ENCODE assay signal across 8 cellular contexts in the genomic region with DNA sequence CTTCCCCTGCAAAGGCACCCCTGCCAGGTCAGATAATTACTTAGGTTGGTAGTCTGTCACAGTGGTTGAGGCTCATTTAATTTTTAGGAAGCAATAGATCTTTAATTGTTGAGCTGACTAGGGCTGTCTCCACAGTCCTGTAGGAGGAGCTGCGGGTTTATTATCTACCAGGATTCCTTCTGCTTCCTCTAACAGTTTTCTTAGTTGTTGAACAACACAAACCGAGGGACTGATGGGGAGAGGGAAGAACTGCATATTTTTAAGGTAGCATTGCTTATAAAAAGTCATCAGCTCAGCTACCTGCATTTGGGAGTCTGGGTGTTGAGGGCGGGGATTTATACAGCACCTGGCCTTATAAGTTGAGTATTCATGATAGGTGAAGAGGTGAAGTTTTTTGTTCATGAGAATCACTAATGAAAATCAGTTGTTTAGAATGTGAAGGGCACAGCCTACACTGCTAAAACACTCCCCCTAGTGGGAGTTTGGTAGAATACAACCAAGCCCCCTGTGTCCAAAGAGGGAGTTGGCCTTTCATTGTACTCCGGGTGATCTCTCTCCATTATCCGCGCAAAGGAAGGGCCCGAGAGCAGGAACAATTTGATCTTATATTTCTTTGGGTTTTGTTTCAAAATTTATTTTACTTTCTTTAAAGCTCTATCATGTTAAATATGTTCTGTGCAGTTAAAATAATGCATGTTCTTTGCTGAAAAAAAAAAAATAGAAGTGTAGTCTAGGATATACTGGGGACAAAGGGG.
DNase-seq lines count a peak whose midpoint lies in the region; ATAC-seq and TF ChIP-seq lines count a peak whose summit lies in the region.

No MANE protein-coding gene starts in this region.

- in situ Hi-C loops in IMR-90 (cut with MboI; ENCODE audit: low sequenced_read_pairs): loop anchor here (10.0 kb wide), 1 partner anchor 569 kb away; no protein-coding TSS in a partner anchor

- H3K9me3 ChIP-seq in IMR-90 (ENCODE audit: control insufficient read depth, insufficient read depth, low read length): no peaks in the 10 kb centered on the region
- H3K9me3 ChIP-seq in PC-3 (ENCODE audit: low read length): no peaks in the 10 kb centered on the region
- H3K9me3 ChIP-seq in heart left ventricle: no peaks in the 10 kb centered on the region

- peaks cover 17% of the 10 kb centered on the region for H3K4me1 Mint-ChIP-seq in activated CD4-positive, alpha-beta T cell treated with anti-CD3 and anti-CD28 coated beads for 36 hours

- H3K36me3 Mint-ChIP-seq in activated CD4-positive, alpha-beta T cell treated with anti-CD3 and anti-CD28 coated beads for 36 hours (ENCODE audit: low read depth): peaks cover 8% of the 10 kb centered on the region

- no peak overlapping the region for H4K8ac ChIP-seq in IMR-90 (ENCODE audit: low read depth in 2 of 2, low read length in 2 of 2)

- H3K56ac ChIP-seq in IMR-90 (ENCODE audit: extremely low read depth, insufficient read depth, low read length): no peak overlapping the region

- no peaks in the 10 kb centered on the region for H3K9me3 Mint-ChIP-seq in activated CD4-positive, alpha-beta T cell treated with anti-CD3 and anti-CD28 coated beads for 36 hours (ENCODE audit: low read depth)

- H3K4me3 ChIP-seq in IMR-90 (ENCODE audit: insufficient read depth, low read depth, low read length) (no peak overlapping the region), PC-3 (ENCODE audit: low read length) (no peak overlapping the region), heart left ventricle (no peak overlapping the region)

- no peak overlapping the region for H3K18ac ChIP-seq in IMR-90 (ENCODE audit: low read depth, low read length)

- H2BK15ac ChIP-seq in IMR-90 (ENCODE audit: low read depth, low read length): no peak overlapping the region

- H3K23ac ChIP-seq in IMR-90 (ENCODE audit: low read depth, low read length): no peak overlapping the region

- TF ChIP-seq CTCF in IMR-90 (conservative IDR thresholded peaks at IDR 0.05; ENCODE audit: low read depth, low read length): peak; percentile 90
- TF ChIP-seq CTCF in PC-3 (conservative IDR thresholded peaks at IDR 0.05; ENCODE audit: low read depth, low read length): peak; percentile 91
- peak; percentile 86 to 96 (median 92) for TF ChIP-seq CTCF in heart left ventricle (IDR thresholded peaks at IDR 0.05)

- H2BK20ac ChIP-seq in IMR-90 (ENCODE audit: low read depth, low read length): no peak overlapping the region

- POLR2A ChIA-PET in activated CD4-positive, alpha-beta T cell treated with anti-CD3 and anti-CD28 coated beads for 36 hours (lab: Charles Lee): no interaction called here
- POLR2A ChIA-PET in IMR-90 (lab: Charles Lee; ENCODE audit: unreplicated experiment) (no interaction called here), PC-3 (lab: Charles Lee; ENCODE audit: unreplicated experiment) (no interaction called here)

- H3K4me1 ChIP-seq in IMR-90 (ENCODE audit: control insufficient read depth, insufficient read depth, low read length) (peaks cover 11% of the 10 kb centered on the region), PC-3 (ENCODE audit: insufficient read depth, low read length) (peaks cover 25% of the 10 kb centered on the region), heart left ventricle (peaks cover 0 to 40% (median 17%) of the 10 kb centered on the region in 12 donors)

- no peak overlapping the region for H3K27ac Mint-ChIP-seq in activated CD4-positive, alpha-beta T cell treated with anti-CD3 and anti-CD28 coated beads for 36 hours

- peak; percentile 50 for DNase-seq in activated CD4-positive, alpha-beta T cell treated with anti-CD3 and anti-CD28 coated beads for 36 hours
- no peak for DNase-seq in activated CD4-positive, alpha-beta T cell treated with anti-CD3 and anti-CD28 coated beads for 1 hour
- peak; percentile 64 for DNase-seq in IMR-90
- DNase-seq in PC-3: peak; percentile 82
- peak; percentile 15 for DNase-seq in activated naive CD8-positive, alpha-beta T cell treated with anti-CD3 and anti-CD28 coated beads, Interleukin-2, amount 50 U/mL, for 16 hours (ENCODE audit: low read depth, low spot score)
- DNase-seq in heart left ventricle: peak in 2 of 5 donors; percentile 14 to 52
- DNase-seq in renal cortical epithelial cell (ENCODE audit: low read depth): peak; percentile 68

- no peak overlapping the region for H4K5ac ChIP-seq in IMR-90 (ENCODE audit: low read depth, low read length)

- H3K27me3 ChIP-seq in IMR-90 (ENCODE audit: control insufficient read depth, insufficient read depth, low read length): no peaks in the 10 kb centered on the region
- H3K27me3 ChIP-seq in PC-3 (ENCODE audit: low read length): no peaks in the 10 kb centered on the region
- no peaks in the 10 kb centered on the region for H3K27me3 ChIP-seq in heart left ventricle

- H2AFZ ChIP-seq in IMR-90 (replicated peaks; ENCODE audit: low read length, poor library complexity) (no peak overlapping the region), PC-3 (ENCODE audit: low read length) (no peak overlapping the region)

- H3K9ac ChIP-seq in IMR-90 (ENCODE audit: low read depth, low read length) (peak overlapping the region; percentile 47; the same call in 1 of the 2 replicates), PC-3 (ENCODE audit: low read length) (peak overlapping the region; percentile 43)

- no peaks in the 10 kb centered on the region for H3F3A ChIP-seq in PC-3 (ENCODE audit: low read length, unreplicated experiment)

- H3K4me2 ChIP-seq in IMR-90 (ENCODE audit: low read depth, low read length): no peak overlapping the region
- H3K4me2 ChIP-seq in PC-3 (ENCODE audit: low read length): no peak overlapping the region

- intact Hi-C loops in activated CD4-positive, alpha-beta T cell treated with anti-CD3 and anti-CD28 coated beads for 36 hours (cut with DNase I, micrococcal nuclease): loop anchor here (1.0 to 10.0 kb wide), 6 partner anchors 156 to 566 kb away; no protein-coding TSS in a partner anchor
- intact Hi-C loops in IMR-90 (cut with micrococcal nuclease): loop anchor here (1.0 to 10.0 kb wide), 5 partner anchors 135 to 566 kb away; no protein-coding TSS in a partner anchor
- intact Hi-C loops in PC-3 (cut with micrococcal nuclease): loop anchor here (1.0 to 5.0 kb wide), 5 partner anchors 135 to 566 kb away; no protein-coding TSS in a partner anchor
- intact Hi-C loops in heart left ventricle (cut with DNase I): loop anchor here (2.0 to 10.0 kb wide), 15 partner anchors 137 to 689 kb away; a partner anchor contains a TSS

- no peak overlapping the region for H2BK120ac ChIP-seq in IMR-90 (ENCODE audit: low read depth, low read length)

- H3K27me3 Mint-ChIP-seq in activated CD4-positive, alpha-beta T cell treated with anti-CD3 and anti-CD28 coated beads for 36 hours: no peaks in the 10 kb centered on the region

- H2AK9ac ChIP-seq in IMR-90 (replicated peaks; ENCODE audit: low read depth, low read length, poor library complexity): peak overlapping the region; percentile 59

- H3K79me1 ChIP-seq in IMR-90 (ENCODE audit: low read depth in 1 of 2, low read length in 2 of 2): peaks cover 12 to 65% of the 10 kb centered on the region in 2 experiments

- H3K79me2 ChIP-seq in PC-3 (ENCODE audit: low read length): peaks cover 30% of the 10 kb centered on the region

- no CpG with 5 or more reads among the region's 7 CpGs for whole genome bisulfite sequencing in IMR-90 (ENCODE audit: extremely low coverage in 2 of 2, insufficient read length in 1 of 2), 2 experiments
- WGBS in heart left ventricle, 4 donors: 8 to 12% (median 10%) methylated on average over 7 of the region's 7 CpGs

- no peak overlapping the region for H2BK5ac ChIP-seq in IMR-90 (ENCODE audit: low read depth, low read length, poor library complexity, severe bottlenecking)

- H4K91ac ChIP-seq in IMR-90 (ENCODE audit: insufficient read depth, low read depth, low read length): no peak overlapping the region

- no TSS peak for BruUV-seq in IMR-90 (replicated peaks; lab: Mats Ljungman, UMichigan)
- BruUV-seq in PC-3 (replicated peaks; lab: Mats Ljungman, UMichigan): no TSS peak

- H3K36me3 ChIP-seq in IMR-90 (ENCODE audit: control insufficient read depth, insufficient read depth, low read length) (peaks cover 35% of the 10 kb centered on the region), PC-3 (ENCODE audit: low read depth, low read length) (peaks cover 17% of the 10 kb centered on the region), heart left ventricle (peaks cover 0 to 69% (median 47%) of the 10 kb centered on the region in 9 donors)

- H3K4ac ChIP-seq in IMR-90 (ENCODE audit: low read depth, low read length): no peak overlapping the region

- peak; percentile 66 for ATAC-seq in activated CD4-positive, alpha-beta T cell treated with anti-CD3 and anti-CD28 coated beads for 36 hours
- peak; percentile 82 for ATAC-seq in IMR-90 (ENCODE audit: low read depth)
- ATAC-seq in PC-3: peak; percentile 54
- ATAC-seq in heart left ventricle: peak; percentile 33 to 60 (median 54)
- ATAC-seq in HG03565 (IDR thresholded peaks at IDR 0.05; ENCODE audit: unreplicated experiment): no peak

- H3K27ac ChIP-seq in IMR-90 (ENCODE audit: insufficient read depth, low read length) (peak overlapping the region; percentile 49; the same call in 1 of the 2 replicates), PC-3 (ENCODE audit: low read length) (peak overlapping the region; percentile 64), heart left ventricle (peak overlapping the region in 10 of 12 donors; percentile 5 to 73 (median 41))

- H3K9me1 ChIP-seq in IMR-90 (ENCODE audit: insufficient read depth, low read length): peaks cover 5% of the 10 kb centered on the region; the same call in 1 of the 2 replicates

- no peak overlapping the region for H3K4me3 Mint-ChIP-seq in activated CD4-positive, alpha-beta T cell treated with anti-CD3 and anti-CD28 coated beads for 36 hours

- no peak overlapping the region for H3K14ac ChIP-seq in IMR-90 (replicated peaks; ENCODE audit: low read depth, low read length)

- no peak overlapping the region for H2AK5ac ChIP-seq in IMR-90 (ENCODE audit: low read depth, low read length)

- no peaks in the 10 kb centered on the region for H3K9me2 ChIP-seq in PC-3 (replicated peaks; ENCODE audit: low read length)

- H4K20me1 ChIP-seq in IMR-90 (ENCODE audit: insufficient read depth, low read length): peaks cover 22% of the 10 kb centered on the region
- H4K20me1 ChIP-seq in PC-3 (ENCODE audit: low read length): no peaks in the 10 kb centered on the region

- TF ChIP-seq POLR2A in IMR-90 (IDR thresholded peaks at IDR 0.05; ENCODE audit: low read depth, low read length): no peak
- no peak for TF ChIP-seq POLR2A in heart left ventricle (IDR thresholded peaks at IDR 0.05)

- CTCF ChIA-PET in activated CD4-positive, alpha-beta T cell treated with anti-CD3 and anti-CD28 coated beads for 36 hours (lab: Charles Lee): interaction anchor here (0.6 to 3.2 kb wide), 30 partner anchors 8 to 583 kb away, joined by 3 to 12 read pairs (median 4); no protein-coding TSS in a partner anchor
- CTCF ChIA-PET in IMR-90 (lab: Yijun Ruan, JAX): interaction anchor here (0.6 to 1.7 kb wide), 6 partner anchors 106 to 1329 kb away, joined by 3 to 11 read pairs (median 5); no protein-coding TSS in a partner anchor
- CTCF ChIA-PET in PC-3 (lab: Charles Lee): no interaction called here

- dilution Hi-C loops in IMR-90 (cut with HindIII; ENCODE audit: low sequenced_read_pairs, unreplicated experiment): no loop called here

- peak; percentile 86 for TF ChIP-seq RAD21 in IMR-90 (IDR thresholded peaks at IDR 0.05; ENCODE audit: low read length)
